ENCODE assay signal across 1 cellular context in genomic region chr15:74664670-74665069, GRCh38.
A peak's percentile ranks its signal among the peaks of the same experiment; 100 is the strongest.
TF ChIP-seq lines count a peak whose summit lies in the region.

No MANE protein-coding gene starts in this region.

TF ChIP-seq in HEK293, 187 proteins besides CTCF, POLR2A, EP300 and RAD21 (continued from another document):
- TF ChIP-seq ZBTB6 (tag by site-specific recombination; IDR thresholded peaks at IDR 0.05) = no peak
- peak; percentile 94 for TF ChIP-seq ZNF449 (tag by site-specific recombination; IDR thresholded peaks at IDR 0.05)
- TF ChIP-seq GLI2 (tag by site-specific recombination; IDR thresholded peaks at IDR 0.05; ENCODE audit: borderline replicate concordance, low read depth) = no peak
- TF ChIP-seq ZNF776 (tag by site-specific recombination; IDR thresholded peaks at IDR 0.05; ENCODE audit: borderline replicate concordance) = no peak
- 0 out of 2 replicates have a peak, but pooled peaks have one; percentile 2 for TF ChIP-seq ZSCAN30 (tag by site-specific recombination; IDR thresholded peaks at IDR 0.05)
TF ChIP-seq in HEK293: peak in this region for 2.
